In genomic region chr5:135236951-135237791, GRCh38 we compare ENCODE assay signal across 17 cellular contexts.
A peak's percentile ranks its signal among the peaks of the same experiment; 100 is the strongest.
DNase-seq lines count a peak whose midpoint lies in the region; ATAC-seq and TF ChIP-seq lines count a peak whose summit lies in the region.
"Had no signal": no experiment of that assay in that cellular context is flagged by ENCODE, and none has a peak within 500 bp of the region (broad histone marks: within the 10 kb centered on the region; RNA-seq: fewer than 3 reads in every experiment).

No MANE protein-coding gene starts in this region.

- no peaks in the 10 kb centered on the region for H3K9me2 ChIP-seq in OCI-LY7 (ENCODE audit: insufficient read depth, low read length)

- intact Hi-C loops in vagina (cut with DNase I): no loop called here
- intact Hi-C loops in OCI-LY7 (cut with micrococcal nuclease; ENCODE audit: unreplicated experiment): no loop called here

- H3K27me3 Mint-ChIP-seq in activated T-cell treated with anti-CD3 and anti-CD28 coated beads, Interleukin-2, amount 50 U/mL, for 24 hours: no peaks in the 10 kb centered on the region
- no peaks in the 10 kb centered on the region for H3K27me3 Mint-ChIP-seq in activated T-cell treated with anti-CD3 and anti-CD28 coated beads, Interleukin-2, amount 50 U/mL, for 4 hours (ENCODE audit: low read depth)
- H3K27me3 Mint-ChIP-seq: naive B cell had no signal

- H3K4me3 ChIP-seq in vagina (no peak overlapping the region), OCI-LY7 (ENCODE audit: low read depth, low read length, poor library complexity, severe bottlenecking) (no peak overlapping the region)
- H3K4me3 ChIP-seq: A549 had no signal

- no peaks in the 10 kb centered on the region for H3K4me1 Mint-ChIP-seq in activated T-cell treated with anti-CD3 and anti-CD28 coated beads, Interleukin-2, amount 50 U/mL, for 24 hours (ENCODE audit: low read depth)
- no peaks in the 10 kb centered on the region for H3K4me1 Mint-ChIP-seq in activated T-cell treated with anti-CD3 and anti-CD28 coated beads, Interleukin-2, amount 50 U/mL, for 4 hours (ENCODE audit: low read depth)
- H3K4me1 Mint-ChIP-seq: central memory CD8-positive, alpha-beta T cell; naive B cell; stimulated activated effector memory CD8-positive, alpha-beta T cell treated with anti-CD3 and anti-CD28 coated beads, Interleukin-12 subunit alpha, Interleukin-12 subunit beta, amount 100 ng/mL, for 72 hours had no signal

- TF ChIP-seq CTCF in vagina (IDR thresholded peaks at IDR 0.05): no peak
- TF ChIP-seq CTCF in OCI-LY7 (conservative IDR thresholded peaks at IDR 0.05; ENCODE audit: low read length): no peak

- H3K79me2 ChIP-seq in OCI-LY7 (ENCODE audit: insufficient read depth, low read depth, low read length): no peaks in the 10 kb centered on the region

- H3K36me3 ChIP-seq in vagina (no peaks in the 10 kb centered on the region), OCI-LY7 (ENCODE audit: insufficient read depth, low read length) (no peaks in the 10 kb centered on the region)

- no peak overlapping the region for H3K27ac Mint-ChIP-seq in activated T-cell treated with anti-CD3 and anti-CD28 coated beads, Interleukin-2, amount 50 U/mL, for 24 hours
- H3K27ac Mint-ChIP-seq: activated naive CD4-positive, alpha-beta T cell treated with anti-CD3 and anti-CD28 coated beads, Interleukin-2, amount 50 U/mL, for 72 hours; naive B cell; stimulated activated effector memory CD8-positive, alpha-beta T cell treated with anti-CD3 and anti-CD28 coated beads, Interleukin-12 subunit alpha, Interleukin-12 subunit beta, amount 100 ng/mL, for 72 hours had no signal

- no peaks in the 10 kb centered on the region for H3K36me3 Mint-ChIP-seq in activated T-cell treated with anti-CD3 and anti-CD28 coated beads, Interleukin-2, amount 50 U/mL, for 24 hours (ENCODE audit: low read depth)
- no peaks in the 10 kb centered on the region for H3K36me3 Mint-ChIP-seq in activated T-cell treated with anti-CD3 and anti-CD28 coated beads, Interleukin-2, amount 50 U/mL, for 4 hours (ENCODE audit: insufficient read depth)
- H3K36me3 Mint-ChIP-seq: activated naive CD4-positive, alpha-beta T cell treated with anti-CD3 and anti-CD28 coated beads, Interleukin-2, amount 50 U/mL, for 72 hours; naive B cell; stimulated activated effector memory CD8-positive, alpha-beta T cell treated with anti-CD3 and anti-CD28 coated beads, Interleukin-12 subunit alpha, Interleukin-12 subunit beta, amount 100 ng/mL, for 72 hours had no signal

- no peaks in the 10 kb centered on the region for H3K27me3 ChIP-seq in vagina

- CTCF ChIA-PET in OCI-LY7 (lab: Charles Lee; ENCODE audit: unreplicated experiment): no interaction called here

- BruUV-seq in OCI-LY7 (replicated peaks; lab: Mats Ljungman, UMichigan): no TSS peak

- H2AFZ ChIP-seq in OCI-LY7 (ENCODE audit: low read length): no peak overlapping the region

- H3K27ac ChIP-seq in vagina (no peak overlapping the region), OCI-LY7 (ENCODE audit: low read depth, low read length, poor library complexity, severe bottlenecking) (no peak overlapping the region)

- no peak for ATAC-seq in activated T-cell treated with anti-CD3 and anti-CD28 coated beads, Interleukin-2, amount 50 U/mL, for 4 hours
- peak; percentile 62 for ATAC-seq in esophagus mucosa
- ATAC-seq in GM21529 (IDR thresholded peaks at IDR 0.05; ENCODE audit: unreplicated experiment): no peak
- ATAC-seq: A549; activated naive CD4-positive, alpha-beta T cell treated with anti-CD3 and anti-CD28 coated beads, Interleukin-2, amount 50 U/mL, for 72 hours; stimulated activated effector memory CD8-positive, alpha-beta T cell treated with anti-CD3 and anti-CD28 coated beads, Interleukin-12 subunit alpha, Interleukin-12 subunit beta, amount 100 ng/mL, for 72 hours had no signal

- no peak overlapping the region for H3K4me2 ChIP-seq in OCI-LY7 (ENCODE audit: low read length)
- H3K4me2 ChIP-seq: A549 had no signal

- no peak for TF ChIP-seq POLR2A in vagina (IDR thresholded peaks at IDR 0.05)

- no peaks in the 10 kb centered on the region for H4K20me1 ChIP-seq in OCI-LY7 (ENCODE audit: insufficient read depth, low read length)

- H3K4me3 Mint-ChIP-seq in activated T-cell treated with anti-CD3 and anti-CD28 coated beads, Interleukin-2, amount 50 U/mL, for 24 hours: no peak overlapping the region
- H3K4me3 Mint-ChIP-seq in activated T-cell treated with anti-CD3 and anti-CD28 coated beads, Interleukin-2, amount 50 U/mL, for 4 hours: no peak overlapping the region
- H3K4me3 Mint-ChIP-seq: central memory CD8-positive, alpha-beta T cell; naive B cell; stimulated activated effector memory CD8-positive, alpha-beta T cell treated with anti-CD3 and anti-CD28 coated beads, Interleukin-12 subunit alpha, Interleukin-12 subunit beta, amount 100 ng/mL, for 72 hours had no signal

- no peaks in the 10 kb centered on the region for H3K9me3 Mint-ChIP-seq in activated T-cell treated with anti-CD3 and anti-CD28 coated beads, Interleukin-2, amount 50 U/mL, for 24 hours
- H3K9me3 Mint-ChIP-seq in activated T-cell treated with anti-CD3 and anti-CD28 coated beads, Interleukin-2, amount 50 U/mL, for 4 hours: no peaks in the 10 kb centered on the region
- H3K9me3 Mint-ChIP-seq: activated naive CD4-positive, alpha-beta T cell treated with anti-CD3 and anti-CD28 coated beads, Interleukin-2, amount 50 U/mL, for 72 hours; central memory CD8-positive, alpha-beta T cell; naive B cell; stimulated activated effector memory CD8-positive, alpha-beta T cell treated with anti-CD3 and anti-CD28 coated beads, Interleukin-12 subunit alpha, Interleukin-12 subunit beta, amount 100 ng/mL, for 72 hours had no signal

- no peaks in the 10 kb centered on the region for H3K9me3 ChIP-seq in vagina
- H3K9me3 ChIP-seq in OCI-LY7 (ENCODE audit: low read length): no peaks in the 10 kb centered on the region
- H3K9me3 ChIP-seq: A549 had no signal

- H3K4me1 ChIP-seq in vagina: peaks cover 90% of the 10 kb centered on the region
- no peaks in the 10 kb centered on the region for H3K4me1 ChIP-seq in OCI-LY7 (ENCODE audit: insufficient read depth, low read length, poor library complexity, severe bottlenecking)

- DNase-seq in activated T-cell treated with anti-CD3 and anti-CD28 coated beads, Interleukin-2, amount 50 U/mL, for 24 hours: peak; percentile 17
- DNase-seq in activated T-cell treated with anti-CD3 and anti-CD28 coated beads, Interleukin-2, amount 50 U/mL, for 4 hours: no peak
- DNase-seq in mesenteric fat pad (ENCODE audit: low spot score) (peak; percentile 80), vagina (ENCODE audit: extremely low spot score in 2 of 2) (peak; percentile 82 to 83), activated gamma-delta T cell treated with Interleukin-2 at 50 U/mL for 16 hours (no peak), OCI-LY7 (ENCODE audit: low spot score) (no peak)
- DNase-seq: COR-L47; naive B cell; NCI-H1048; retina; stimulated activated CD4-positive, alpha-beta T cell treated with anti-CD3 and anti-CD28 coated beads, Interleukin-4, amount 100 ng/mL, for 4 hours had no signal

- POLR2A ChIA-PET in OCI-LY7 (lab: Charles Lee): no interaction called here

Comparison
In these comparisons a context has a peak if more than half of its experiments do, and no peak if none do; other contexts are left out.
1. DNase-seq: peak in activated T-cell treated with anti-CD3 and anti-CD28 coated beads, Interleukin-2, amount 50 U/mL, for 24 hours (single experiment), mesenteric fat pad (single experiment) and vagina (2 of 2); none in activated T-cell treated with anti-CD3 and anti-CD28 coated beads, Interleukin-2, amount 50 U/mL, for 4 hours (single experiment), activated gamma-delta T cell treated with Interleukin-2 at 50 U/mL for 16 hours (single experiment) and OCI-LY7 (single experiment).